8 cellular contexts compared by ENCODE assay signal in the genomic region with DNA sequence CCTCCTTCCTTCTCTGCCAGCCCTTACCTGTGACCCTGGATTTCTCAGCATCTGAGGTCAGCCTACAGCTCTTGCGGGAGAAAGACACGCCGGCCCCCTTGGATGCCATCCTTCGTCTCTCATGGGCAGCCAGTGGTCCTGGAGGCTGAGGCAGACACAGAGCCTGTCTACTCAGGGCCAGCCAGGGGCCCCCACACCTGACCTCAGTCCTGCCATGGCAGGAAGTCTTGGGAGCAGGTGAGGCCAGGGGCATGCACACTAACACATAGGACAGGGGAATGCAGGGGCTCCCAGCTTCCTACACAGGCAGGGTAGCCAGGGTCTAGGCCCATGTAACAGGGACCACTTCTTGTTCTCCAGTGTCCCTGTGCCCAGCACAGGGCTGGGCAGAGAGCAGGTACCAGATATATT. TPM values are rescaled to one million over a fixed set of nuclear protein-coding genes. Genes with fewer than 3 reads are reported as not detected.
DNase-seq lines count a peak whose midpoint lies in the region; ATAC-seq and TF ChIP-seq lines count a peak whose summit lies in the region.
"Not testable (repeated sequence)": the region's sequence is repeated elsewhere in the genome, so short reads cannot be mapped to it uniquely, and the experiment has no call there.

No MANE protein-coding gene starts in this region.

- not testable (repeated sequence) for H3K27ac Mint-ChIP-seq in CD8-positive, alpha-beta memory T cell; activated T-cell treated with anti-CD3 and anti-CD28 coated beads, Interleukin-2, amount 50 U/mL, for 24 hours; mesothelial cell of epicardium

- H3K36me3 ChIP-seq in CD8-positive, alpha-beta memory T cell (ENCODE audit: insufficient read depth, low read length); breast epithelium; thoracic aorta: not testable (repeated sequence)
- peaks cover 0 to 16% of the 10 kb centered on the region in 2 donors for H3K36me3 ChIP-seq in psoas muscle (ENCODE audit: insufficient read depth in 1 of 2, low read depth in 1 of 2)

- not testable (repeated sequence) for H3K27me3 ChIP-seq in CD8-positive, alpha-beta memory T cell (ENCODE audit: insufficient read depth, low read length, poor library complexity, severe bottlenecking); breast epithelium; psoas muscle (ENCODE audit: insufficient read depth in 3 of 3, low read length in 2 of 3); thoracic aorta (replicated peaks; ENCODE audit: insufficient read depth)

- H3K9me3 Mint-ChIP-seq in CD8-positive, alpha-beta memory T cell; activated T-cell treated with anti-CD3 and anti-CD28 coated beads, Interleukin-2, amount 50 U/mL, for 24 hours; mesothelial cell of epicardium: not testable (repeated sequence)

- not testable (repeated sequence) for H3K4me1 Mint-ChIP-seq in CD8-positive, alpha-beta memory T cell; activated T-cell treated with anti-CD3 and anti-CD28 coated beads, Interleukin-2, amount 50 U/mL, for 24 hours (ENCODE audit: low read depth); mesothelial cell of epicardium

- WGBS in psoas muscle, 3 donors, result 80 to 86% (median 85%) methylated on average over 4 of the region's 4 CpGs

- peak overlapping the region; percentile 88 for H3K27ac ChIP-seq in CD8-positive, alpha-beta memory T cell (ENCODE audit: low read depth, low read length)
- H3K27ac ChIP-seq in RWPE1 (peak overlapping the region; percentile 18; the same call in 1 of the 2 replicates), psoas muscle (peak overlapping the region; percentile 92)
- not testable (repeated sequence) for H3K27ac ChIP-seq in breast epithelium, thoracic aorta

- not testable (repeated sequence) for TF ChIP-seq POLR2A in breast epithelium (IDR thresholded peaks at IDR 0.05)

- POLR2A ChIA-PET in CD8-positive, alpha-beta memory T cell (lab: Charles Lee); RWPE1 (lab: Yijun Ruan, JAX; ENCODE audit: low non-redundant PET): not testable (repeated sequence)

- peaks cover 35% of the 10 kb centered on the region for H3K4me1 ChIP-seq in CD8-positive, alpha-beta memory T cell (ENCODE audit: insufficient read depth, low read length)
- H3K4me1 ChIP-seq in breast epithelium (peaks cover 17 to 20% of the 10 kb centered on the region in 2 donors), psoas muscle (peaks cover 62% of the 10 kb centered on the region), thoracic aorta (ENCODE audit: control insufficient read depth in 1 of 2, low read depth in 2 of 2) (peaks cover 9 to 30% of the 10 kb centered on the region in 2 donors)

- intact Hi-C loops in breast epithelium (cut with DNase I; ENCODE audit: low total_unique reads); Right ventricle myocardium superior (cut with DNase I); psoas muscle (cut with DNase I): not testable (repeated sequence)

- ATAC-seq in Right ventricle myocardium superior (ENCODE audit: poor library complexity); psoas muscle; thoracic aorta (ENCODE audit: insufficient number of reproducible peaks, low FRiP score, low read depth): not testable (repeated sequence)

- H3K27me3 Mint-ChIP-seq in CD8-positive, alpha-beta memory T cell; activated T-cell treated with anti-CD3 and anti-CD28 coated beads, Interleukin-2, amount 50 U/mL, for 24 hours; mesothelial cell of epicardium (ENCODE audit: low read depth): not testable (repeated sequence)

- not testable (repeated sequence) for H3K4me3 Mint-ChIP-seq in CD8-positive, alpha-beta memory T cell; activated T-cell treated with anti-CD3 and anti-CD28 coated beads, Interleukin-2, amount 50 U/mL, for 24 hours; mesothelial cell of epicardium

- not testable (repeated sequence) for H3K9me3 ChIP-seq in CD8-positive, alpha-beta memory T cell (ENCODE audit: low read length); breast epithelium; psoas muscle; thoracic aorta

- H3K4me3 ChIP-seq in CD8-positive, alpha-beta memory T cell (ENCODE audit: low read length), result peak overlapping the region; percentile 77
- H3K4me3 ChIP-seq in breast epithelium, result peak overlapping the region in 2 of 3 donors; percentile 56 to 75
- H3K4me3 ChIP-seq in psoas muscle, result peak overlapping the region; percentile 81
- H3K4me3 ChIP-seq in thoracic aorta, result peak overlapping the region; percentile 86

- peak in 3 of 5 donors; percentile 3 to 58 (median 19) for DNase-seq in CD8-positive, alpha-beta memory T cell
- DNase-seq in RWPE1 (ENCODE audit: low spot score); thoracic aorta (ENCODE audit: low spot score): not testable (repeated sequence)
- DNase-seq in activated T-cell treated with anti-CD3 and anti-CD28 coated beads, Interleukin-2, amount 50 U/mL, for 24 hours, result peak; percentile 41
- peak; percentile 37 to 54 for DNase-seq in breast epithelium (ENCODE audit: low spot score in 2 of 2)
- peak; percentile 49 for DNase-seq in Right ventricle myocardium superior
- peak; percentile 31 to 46 for DNase-seq in mesothelial cell of epicardium (ENCODE audit: low spot score in 2 of 2, unreplicated experiment in 2 of 2)
- peak; percentile 18 to 56 for DNase-seq in psoas muscle

- CTCF ChIA-PET in CD8-positive, alpha-beta memory T cell (lab: Charles Lee), result not testable (repeated sequence)
- CTCF ChIA-PET in RWPE1 (lab: Yijun Ruan, JAX), result interaction anchor here (0.8 kb wide), 1 partner anchor 60 kb away, joined by 3 read pairs; no protein-coding TSS in a partner anchor

- not testable (repeated sequence) for TF ChIP-seq CTCF in RWPE1 (conservative IDR thresholded peaks at IDR 0.05; ENCODE audit: low read depth); breast epithelium (IDR thresholded peaks at IDR 0.05); mesothelial cell of epicardium (IDR thresholded peaks at IDR 0.05; ENCODE audit: unreplicated experiment); psoas muscle (IDR thresholded peaks at IDR 0.05); thoracic aorta (IDR thresholded peaks at IDR 0.05)

- not testable (repeated sequence) for H3K36me3 Mint-ChIP-seq in CD8-positive, alpha-beta memory T cell; activated T-cell treated with anti-CD3 and anti-CD28 coated beads, Interleukin-2, amount 50 U/mL, for 24 hours (ENCODE audit: low read depth); mesothelial cell of epicardium

RNA-seq across cellular contexts. Expression of a gene that starts 23.7 kb away (rescaled TPM):
- total RNA-seq in CD8-positive, alpha-beta memory T cell, result 1,000 to 10,000 TPM; 1,293 to 1,300 TPM
- not detected for polyA plus RNA-seq in CD8-positive, alpha-beta memory T cell
- total RNA-seq in breast epithelium (under 1 TPM; under 0.01 TPM), Right ventricle myocardium superior (9,391 TPM), mesothelial cell of epicardium (3,774 to 3,945 TPM (median 3,937 TPM) in 3 replicates), psoas muscle (1,000 to 10,000 TPM; 1,264 to 5,208 (median 3,151) TPM), thoracic aorta (under 1 TPM; under 0.01 TPM)
- not detected for polyA plus RNA-seq in psoas muscle

RNA-seq across cellular contexts. Expression of a gene that starts 29.6 kb away (rescaled TPM):
- total RNA-seq in CD8-positive, alpha-beta memory T cell, result 1 to 10 TPM; 7.6 to 7.9 TPM
- polyA plus RNA-seq in CD8-positive, alpha-beta memory T cell, result 9.7 TPM
- total RNA-seq in breast epithelium, result 10 to 100 TPM; 36.7 to 53.9 (median 42.7) TPM
- total RNA-seq in Right ventricle myocardium superior, result 11.7 TPM
- total RNA-seq in mesothelial cell of epicardium, result 74.5 to 86.3 TPM (median 79.1 TPM) in 3 replicates
- 10 to 100 TPM in 1 of 4 donors, 1 to 10 TPM in 3; 5.3 to 20.9 (median 7.3) TPM for total RNA-seq in psoas muscle
- polyA plus RNA-seq in psoas muscle, result 10 to 100 TPM in 1 of 3 donors, 1 to 10 TPM in 2; 2.4 to 12.5 (median 6.1) TPM
- total RNA-seq in thoracic aorta, result 10 to 100 TPM; 21.0 to 63.2 TPM

Comparison
In these comparisons a context has a peak if more than half of its experiments do, and no peak if none do; other contexts are left out.
1. RNA of a gene that starts 23.7 kb away (total RNA-seq): 9,391 TPM in Right ventricle myocardium superior (single experiment), 1,264 to 5,208 TPM in psoas muscle, 3,774 to 3,945 TPM in mesothelial cell of epicardium and 1,293 to 1,300 TPM in CD8-positive, alpha-beta memory T cell; under 0.01 TPM in breast epithelium and under 0.01 TPM in thoracic aorta; every median in the first group is over 1,000 times any median in the second.
2. Peak in every context shown above with its lines, with median percentiles within 50 percentile points of each other: H3K4me3 ChIP-seq.